ENCODE assay signal across 14 cellular contexts in genomic region chr1:161994153-161994814, GRCh38. TPM values are rescaled to one million over a fixed set of nuclear protein-coding genes. Genes with fewer than 3 reads are reported as not detected.
DNase-seq lines count a peak whose midpoint lies in the region; ATAC-seq and TF ChIP-seq lines count a peak whose summit lies in the region.
"Had no signal": no experiment of that assay in that cellular context is flagged by ENCODE, and none has a peak within 500 bp of the region (broad histone marks: within the 10 kb centered on the region; RNA-seq: fewer than 3 reads in every experiment).

No MANE protein-coding gene starts in this region.

- H3K79me2 ChIP-seq in PC-9 (ENCODE audit: low read depth): no peaks in the 10 kb centered on the region

- no peak overlapping the region for H3K27ac ChIP-seq in PC-9

- H3K9me2 ChIP-seq in PC-9 (ENCODE audit: insufficient read depth): no peaks in the 10 kb centered on the region

- H3K9me3 ChIP-seq in PC-9 (ENCODE audit: insufficient read depth, low read depth): no peaks in the 10 kb centered on the region; the same call in 1 of the 2 replicates
- H3K9me3 ChIP-seq: mucosa of descending colon had no signal

- no peak overlapping the region for H3K4me3 ChIP-seq in AG09309 (ENCODE audit: control insufficient read depth, low read depth, low read length)
- no peak overlapping the region for H3K4me3 ChIP-seq in PC-9
- H3K4me3 ChIP-seq: mucosa of descending colon had no signal

- H3F3A ChIP-seq in PC-9 (ENCODE audit: insufficient read depth, low read depth): no peaks in the 10 kb centered on the region

- no peaks in the 10 kb centered on the region for H3K36me3 ChIP-seq in PC-9 (ENCODE audit: low read depth)

- ATAC-seq in GM19351 (IDR thresholded peaks at IDR 0.05; ENCODE audit: unreplicated experiment) (no peak), HG02884 (IDR thresholded peaks at IDR 0.05; ENCODE audit: unreplicated experiment) (no peak)
- ATAC-seq: mucosa of descending colon had no signal

- H3K27me3 ChIP-seq in PC-9 (ENCODE audit: insufficient read depth, low read depth): peaks cover 7% of the 10 kb centered on the region; the same call in 1 of the 2 replicates

- DNase-seq in AG09309 (ENCODE audit: low read depth): peak; percentile 42
- peak in 46 of 56 donors; percentile 12 to 82 (median 56) for DNase-seq in amygdala (lab: John Stamatoyannopoulos, UW)
- DNase-seq in head of caudate nucleus: peak; percentile 59 to 92 (median 78)
- peak in 8 of 10 donors; percentile 38 to 96 (median 71) for DNase-seq in posterior cingulate gyrus
- no peak for DNase-seq in PC-9
- no peak for DNase-seq in GM19238 (ENCODE audit: insufficient read length, low spot score)
- DNase-seq: ACHN; activated naive CD8-positive, alpha-beta T cell treated with anti-CD3 and anti-CD28 coated beads, Interleukin-2, amount 10 ng/mL, durations not matched to agents 7 days and 5 days; DND-41; mucosa of descending colon; NCI-H1436; NCI-H526 had no signal

- H3K4me1 ChIP-seq in PC-9 (replicated peaks; ENCODE audit: insufficient read depth): peaks cover 9% of the 10 kb centered on the region

- CTCF ChIA-PET in PC-9 (lab: Charles Lee): no interaction called here

- no TSS peak for BruUV-seq in PC-9 (replicated peaks; lab: Mats Ljungman, UMichigan)

- H2AFZ ChIP-seq in PC-9: no peak overlapping the region

- no peak overlapping the region for H3K4me2 ChIP-seq in PC-9

- POLR2A ChIA-PET in PC-9 (lab: Charles Lee; ENCODE audit: unreplicated experiment): no interaction called here

- H4K20me1 ChIP-seq in PC-9 (ENCODE audit: insufficient read depth): no peaks in the 10 kb centered on the region

- intact Hi-C loops in head of caudate nucleus (cut with DNase I) (no loop called here), posterior cingulate gyrus (cut with DNase I) (no loop called here), PC-9 (cut with micrococcal nuclease; ENCODE audit: unreplicated experiment) (no loop called here)

- TF ChIP-seq CTCF in AG09309 (IDR thresholded peaks at IDR 0.05; ENCODE audit: control insufficient read depth, insufficient read depth, low read depth, low read length, missing control alignments): no peak
- no peak for TF ChIP-seq CTCF in PC-9 (conservative IDR thresholded peaks at IDR 0.05)

RNA-seq across cellular contexts. Expression of gene OLFML2B, which starts 29.4 kb away (rescaled TPM):
- total RNA-seq in PC-9 (2021): 0.50 TPM in 1 of 2 replicates, not detected in the other

Comparison
In these comparisons a context has a peak if more than half of its experiments do, and no peak if none do; other contexts are left out.
1. DNase-seq: peak in AG09309 (single experiment), amygdala (46 of 56), head of caudate nucleus (42 of 42) and posterior cingulate gyrus (8 of 10); none in PC-9 (0 of 2) and GM19238 (single experiment).